Comparison of ENCODE assay signal across 12 cellular contexts in the genomic region with DNA sequence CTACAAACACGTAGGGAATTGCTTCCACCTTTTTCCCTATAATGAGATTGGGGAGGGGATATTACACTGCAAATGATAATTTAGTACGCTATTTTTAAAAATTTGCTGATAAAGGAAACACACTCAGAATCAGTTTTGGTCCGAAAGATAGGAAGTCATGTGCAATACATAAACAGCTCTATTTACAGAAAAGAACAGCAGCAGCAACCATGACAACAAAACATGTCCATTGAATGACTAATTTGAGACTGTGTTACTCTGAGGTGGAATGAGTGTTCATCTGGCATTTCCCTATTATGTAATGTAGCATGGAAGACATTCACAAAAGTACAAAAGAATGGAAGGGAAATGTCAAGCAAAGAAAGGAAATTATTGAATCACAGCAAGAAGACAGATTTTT.
DNase-seq lines count a peak whose midpoint lies in the region; ATAC-seq lines count a peak whose summit lies in the region.
"Had no signal": no experiment of that assay in that cellular context is flagged by ENCODE, and none has a peak within 500 bp of the region (broad histone marks: within the 10 kb centered on the region; RNA-seq: fewer than 3 reads in every experiment).

No MANE protein-coding gene starts in this region.

- ATAC-seq in GM18870 (IDR thresholded peaks at IDR 0.05; ENCODE audit: unreplicated experiment) = peak; percentile 67
- ATAC-seq in activated CD4-positive, CD25-positive, alpha-beta regulatory T cell treated with anti-CD3 and anti-CD28 coated beads, Interleukin-2, amount 50 U/mL, for 24 hours = no peak
- ATAC-seq: esophagus mucosa had no signal

- DNase-seq in HT1080 (ENCODE audit: low read depth) (peak; percentile 76), dermis blood vessel endothelial cell (peak; percentile 96), pulmonary artery endothelial cell (ENCODE audit: low read depth, low spot score) (peak; percentile 91), NCI-H1694 treated with DMSO at 0.1 percent for 48 hours (lab: John Stamatoyannopoulos, UW) (no peak), NCI-H1417 treated with DMSO at 0.1 percent for 48 hours (lab: John Stamatoyannopoulos, UW) (no peak)
- DNase-seq: activated naive CD4-positive, alpha-beta T cell treated with Interleukin-2 at 50 U/mL for 16 hours; NCI-H526 treated with DMSO at 0.1 percent for 48 hours; stimulated activated CD4-positive, alpha-beta T cell treated with anti-CD3 and anti-CD28 coated beads, Interleukin-15, amount 100 ng/mL, for 24 hours; substantia nigra had no signal

Comparison
In these comparisons a context has a peak if more than half of its experiments do, and no peak if none do; other contexts are left out.
1. DNase-seq: peak in HT1080 (single experiment), dermis blood vessel endothelial cell (single experiment) and pulmonary artery endothelial cell (single experiment); none in NCI-H1694 treated with DMSO at 0.1 percent for 48 hours (single experiment) and NCI-H1417 treated with DMSO at 0.1 percent for 48 hours (single experiment).